In the genomic region with DNA sequence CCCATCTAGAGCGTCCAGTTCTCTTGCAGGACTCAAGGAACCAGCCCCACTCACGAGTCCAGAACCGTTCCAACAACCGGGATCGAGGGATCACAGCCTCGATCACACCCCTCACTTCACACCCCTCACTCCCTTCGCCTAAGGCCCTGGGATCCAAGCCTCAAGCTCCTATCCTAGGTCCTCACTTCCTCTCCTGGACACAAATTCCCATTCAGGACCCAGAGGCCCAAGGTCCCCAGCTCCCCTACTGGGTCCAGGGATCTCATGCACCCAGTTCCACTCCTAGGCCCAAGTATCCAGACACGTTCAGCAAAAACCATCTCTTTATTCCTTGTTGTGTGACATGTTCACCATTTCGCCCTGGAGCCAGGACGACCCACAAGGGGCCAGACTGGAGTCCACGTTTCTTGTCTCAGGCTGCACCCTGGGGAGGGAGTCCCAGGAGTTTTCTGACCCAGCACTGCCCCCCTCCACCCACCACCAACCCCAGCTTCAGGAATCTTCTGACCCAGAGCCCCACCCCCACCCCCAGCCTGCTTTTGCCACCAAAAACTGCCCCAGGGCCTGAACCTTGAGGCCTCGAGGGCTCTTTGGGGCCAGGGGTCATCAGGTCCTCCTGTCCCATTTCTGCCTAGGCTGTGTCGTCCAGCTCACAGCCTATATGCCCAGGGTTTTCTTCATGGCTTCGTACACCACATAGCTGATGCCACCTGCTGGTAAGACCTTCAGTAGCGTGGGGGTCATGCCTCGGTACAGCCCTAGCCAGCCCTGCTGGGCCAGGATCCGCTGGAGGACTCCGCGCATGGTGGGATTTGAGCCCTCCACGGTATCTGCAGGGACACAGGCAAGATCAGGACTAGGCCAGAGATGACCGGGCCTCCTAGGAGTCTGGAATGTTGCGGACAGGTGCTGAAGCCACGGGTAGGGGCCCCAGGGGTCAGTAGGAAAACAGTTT, we compare ENCODE assay signal across 8 cellular contexts. TPM values are rescaled to one million over a fixed set of nuclear protein-coding genes. Genes with fewer than 3 reads are reported as not detected.
DNase-seq lines count a peak whose midpoint lies in the region; ATAC-seq and TF ChIP-seq lines count a peak whose summit lies in the region.

No MANE protein-coding gene starts in this region.

- CTCF ChIA-PET in activated CD4-positive, alpha-beta T cell treated with anti-CD3 and anti-CD28 coated beads for 36 hours (lab: Charles Lee): interaction anchor here (1.0 to 1.5 kb wide), 5 partner anchors 54 to 437 kb away, joined by 3 to 9 read pairs (median 4); partner anchors contain the start of gene ALKBH7
- CTCF ChIA-PET in T-cell (lab: Charles Lee): interaction anchor here (0.7 to 1.1 kb wide), 3 partner anchors 54 to 895 kb away, joined by 3 to 11 read pairs (median 5); partner anchors contain the start of gene ALKBH7 (in 1 of the 2)

- no peak for TF ChIP-seq CTCF in foreskin keratinocyte (conservative IDR thresholded peaks at IDR 0.05)

- H3K27ac ChIP-seq in foreskin keratinocyte: peak overlapping the region; percentile 0

- ATAC-seq in activated CD4-positive, alpha-beta T cell treated with anti-CD3 and anti-CD28 coated beads for 36 hours: no peak
- no peak for ATAC-seq in T-cell (replicated peaks in 1 of 4)
- ATAC-seq in foreskin keratinocyte: no peak
- ATAC-seq in stimulated activated effector memory CD8-positive, alpha-beta T cell treated with anti-CD3 and anti-CD28 coated beads, Interleukin-12 subunit alpha, Interleukin-12 subunit beta, amount 100 ng/mL, for 72 hours: no peak
- ATAC-seq in GM19397 (IDR thresholded peaks at IDR 0.05; ENCODE audit: unreplicated experiment): no peak

- peak overlapping the region; percentile 98 for H3K27ac Mint-ChIP-seq in activated CD4-positive, alpha-beta T cell treated with anti-CD3 and anti-CD28 coated beads for 36 hours
- H3K27ac Mint-ChIP-seq in T-cell: peak overlapping the region; percentile 85 to 97
- peak overlapping the region; percentile 60 for H3K27ac Mint-ChIP-seq in stimulated activated effector memory CD8-positive, alpha-beta T cell treated with anti-CD3 and anti-CD28 coated beads, Interleukin-12 subunit alpha, Interleukin-12 subunit beta, amount 100 ng/mL, for 72 hours

- no peaks in the 10 kb centered on the region for H3K27me3 Mint-ChIP-seq in activated CD4-positive, alpha-beta T cell treated with anti-CD3 and anti-CD28 coated beads for 36 hours
- H3K27me3 Mint-ChIP-seq in T-cell: no peaks in the 10 kb centered on the region

- peak; percentile 39 for DNase-seq in activated CD4-positive, alpha-beta T cell treated with anti-CD3 and anti-CD28 coated beads for 36 hours
- DNase-seq in activated CD4-positive, alpha-beta T cell treated with anti-CD3 and anti-CD28 coated beads for 4 hours: no peak
- no peak for DNase-seq in T-cell
- DNase-seq in foreskin keratinocyte: no peak
- DNase-seq in stimulated activated effector memory CD8-positive, alpha-beta T cell treated with anti-CD3 and anti-CD28 coated beads, Interleukin-12 subunit alpha, Interleukin-12 subunit beta, amount 100 ng/mL, for 72 hours (ENCODE audit: low spot score in 2 of 2): no peak
- DNase-seq in ACHN: no peak
- no peak for DNase-seq in DMS 273 treated with DMSO at 0.1 percent for 48 hours (lab: John Stamatoyannopoulos, UW)

- in situ Hi-C loops in ACHN (cut with HindIII; ENCODE audit: low pct_ligation_motif_present, low pct_unique_long_range_greater_than_20kb, low sequenced_read_pairs): no loop called here

- H3K36me3 Mint-ChIP-seq in activated CD4-positive, alpha-beta T cell treated with anti-CD3 and anti-CD28 coated beads for 36 hours (ENCODE audit: low read depth): peaks cover 25% of the 10 kb centered on the region
- H3K36me3 Mint-ChIP-seq in T-cell: no peaks in the 10 kb centered on the region
- H3K36me3 Mint-ChIP-seq in stimulated activated effector memory CD8-positive, alpha-beta T cell treated with anti-CD3 and anti-CD28 coated beads, Interleukin-12 subunit alpha, Interleukin-12 subunit beta, amount 100 ng/mL, for 72 hours: peaks cover 44% of the 10 kb centered on the region

- peaks cover 3% of the 10 kb centered on the region for H3K9me3 Mint-ChIP-seq in activated CD4-positive, alpha-beta T cell treated with anti-CD3 and anti-CD28 coated beads for 36 hours (ENCODE audit: low read depth)
- no peaks in the 10 kb centered on the region for H3K9me3 Mint-ChIP-seq in T-cell
- no peaks in the 10 kb centered on the region for H3K9me3 Mint-ChIP-seq in stimulated activated effector memory CD8-positive, alpha-beta T cell treated with anti-CD3 and anti-CD28 coated beads, Interleukin-12 subunit alpha, Interleukin-12 subunit beta, amount 100 ng/mL, for 72 hours

- POLR2A ChIA-PET in activated CD4-positive, alpha-beta T cell treated with anti-CD3 and anti-CD28 coated beads for 36 hours (lab: Charles Lee): interaction anchor here (0.7 to 1.3 kb wide), 2 partner anchors 9 to 53 kb away, joined by 3 to 13 read pairs; partner anchors contain the start of gene ALKBH7
- POLR2A ChIA-PET in T-cell (lab: Charles Lee): no interaction called here

- H3K4me1 Mint-ChIP-seq in activated CD4-positive, alpha-beta T cell treated with anti-CD3 and anti-CD28 coated beads for 36 hours: peaks cover 29% of the 10 kb centered on the region
- H3K4me1 Mint-ChIP-seq in T-cell: peaks cover 33 to 42% (median 41%) of the 10 kb centered on the region in 3 donors
- H3K4me1 Mint-ChIP-seq in stimulated activated effector memory CD8-positive, alpha-beta T cell treated with anti-CD3 and anti-CD28 coated beads, Interleukin-12 subunit alpha, Interleukin-12 subunit beta, amount 100 ng/mL, for 72 hours: peaks cover 46% of the 10 kb centered on the region

- no peaks in the 10 kb centered on the region for H3K27me3 ChIP-seq in foreskin keratinocyte

- no peaks in the 10 kb centered on the region for H3K4me1 ChIP-seq in foreskin keratinocyte

- peak overlapping the region; percentile 73 for H3K4me3 Mint-ChIP-seq in activated CD4-positive, alpha-beta T cell treated with anti-CD3 and anti-CD28 coated beads for 36 hours
- H3K4me3 Mint-ChIP-seq in T-cell: peak overlapping the region; percentile 71 to 81 (median 71)
- peak overlapping the region; percentile 88 for H3K4me3 Mint-ChIP-seq in stimulated activated effector memory CD8-positive, alpha-beta T cell treated with anti-CD3 and anti-CD28 coated beads, Interleukin-12 subunit alpha, Interleukin-12 subunit beta, amount 100 ng/mL, for 72 hours

- intact Hi-C loops in activated CD4-positive, alpha-beta T cell treated with anti-CD3 and anti-CD28 coated beads for 36 hours (cut with DNase I, micrococcal nuclease): loop anchor here (1.0 to 2.0 kb wide), 14 partner anchors 33 to 1096 kb away; partner anchors contain the start of genes CLPP (in 2 of the 2), GTF2F1 (in 2 of the 2), GPR108 (in 1 of the 2) and MCOLN1 (in 1 of the 2)

RNA-seq across cellular contexts. Expression of gene KHSRP, which starts 1.4 kb away (rescaled TPM):
- 100 to 1,000 TPM; 363 to 380 TPM for total RNA-seq in activated CD4-positive, alpha-beta T cell treated with anti-CD3 and anti-CD28 coated beads for 36 hours
- total RNA-seq in T-cell: 100 to 1,000 TPM; 147 to 194 (median 189) TPM
- 195 and 242 TPM in 2 replicates for total RNA-seq in foreskin keratinocyte
- polyA plus RNA-seq in foreskin keratinocyte: 93.2 and 131 TPM in 2 replicates

RNA-seq across cellular contexts. Expression of gene SLC25A41, which starts 7.6 kb away (rescaled TPM):
- total RNA-seq in activated CD4-positive, alpha-beta T cell treated with anti-CD3 and anti-CD28 coated beads for 36 hours: under 1 TPM; 0.46 to 0.64 TPM
- total RNA-seq in T-cell (under 1 TPM in 3 of 5 donors, not detected in 2; 0.33 to 0.35 (median 0.33) TPM), foreskin keratinocyte (0.14 and 0.20 TPM in 2 replicates)
- polyA plus RNA-seq in foreskin keratinocyte: 0.18 and 0.25 TPM in 2 replicates

RNA-seq across cellular contexts. Expression of gene GTF2F1, which starts 33.0 kb away (rescaled TPM):
- 10 to 100 TPM; 60.9 to 78.5 TPM for total RNA-seq in activated CD4-positive, alpha-beta T cell treated with anti-CD3 and anti-CD28 coated beads for 36 hours
- 10 to 100 TPM; 52.6 to 63.1 (median 60.3) TPM for total RNA-seq in T-cell
- total RNA-seq in foreskin keratinocyte: 69.3 and 73.8 TPM in 2 replicates
- 67.7 and 69.1 TPM in 2 replicates for polyA plus RNA-seq in foreskin keratinocyte

RNA-seq across cellular contexts. Expression of gene SLC25A23, which starts 33.6 kb away (rescaled TPM):
- 10 to 100 TPM; 18.6 to 19.2 TPM for total RNA-seq in activated CD4-positive, alpha-beta T cell treated with anti-CD3 and anti-CD28 coated beads for 36 hours
- 10 to 100 TPM; 15.5 to 28.0 (median 25.5) TPM for total RNA-seq in T-cell
- 20.2 and 24.2 TPM in 2 replicates for total RNA-seq in foreskin keratinocyte
- 19.0 and 22.1 TPM in 2 replicates for polyA plus RNA-seq in foreskin keratinocyte

RNA-seq across cellular contexts. Expression of gene CRB3, which starts 38.1 kb away (rescaled TPM):
- total RNA-seq in activated CD4-positive, alpha-beta T cell treated with anti-CD3 and anti-CD28 coated beads for 36 hours: 1 to 10 TPM; 1.2 to 1.8 TPM
- total RNA-seq in T-cell (1 to 10 TPM; 5.7 to 6.5 (median 5.9) TPM), foreskin keratinocyte (14.9 and 15.3 TPM in 2 replicates)
- polyA plus RNA-seq in foreskin keratinocyte: 16.8 and 17.1 TPM in 2 replicates
